Comparison of ENCODE assay signal across 8 cellular contexts in the genomic region with DNA sequence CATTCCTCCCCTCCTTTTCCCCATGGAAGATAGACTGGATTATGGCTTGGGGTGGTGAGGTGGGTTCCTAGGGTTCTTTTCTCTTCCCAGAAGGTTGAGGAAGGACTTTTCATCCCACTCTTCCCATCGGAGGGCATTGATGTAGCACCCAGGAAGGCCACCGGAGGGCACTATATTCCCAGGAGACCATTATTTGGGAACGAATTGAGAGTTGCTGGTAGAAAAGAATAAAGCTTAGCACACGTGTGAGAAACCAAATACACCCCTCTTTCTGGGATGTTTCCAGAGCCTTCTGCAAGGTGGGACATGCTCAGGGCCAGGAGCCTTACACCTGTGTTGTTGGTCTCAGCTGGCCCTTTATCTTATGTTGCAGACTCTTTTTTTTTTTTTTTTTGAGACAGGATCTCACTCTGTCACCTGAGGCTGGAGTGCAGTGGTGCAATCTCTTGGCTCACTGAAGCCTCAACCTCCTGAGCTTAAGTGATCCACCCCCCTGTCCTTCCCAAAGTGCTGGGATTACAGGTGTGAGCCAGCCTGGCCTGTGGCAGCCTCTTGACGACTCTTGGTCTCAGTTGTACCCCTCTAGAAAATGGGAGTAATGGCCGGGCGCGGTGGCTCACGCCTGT.
DNase-seq lines count a peak whose midpoint lies in the region; ATAC-seq and TF ChIP-seq lines count a peak whose summit lies in the region.

No MANE protein-coding gene starts in this region.

- DNase-seq in DMS114 treated with DMSO at 0.1 percent for 48 hours (lab: John Stamatoyannopoulos, UW; ENCODE audit: unreplicated experiment) (peak; percentile 57), HL-60 (ENCODE audit: low read depth in 1 of 2, low spot score in 1 of 2) (peak in 1 of 2 experiments; percentile 53), NOMO-1 treated with DMSO at 0.1 percent for 48 hours (lab: John Stamatoyannopoulos, UW; ENCODE audit: unreplicated experiment) (peak; percentile 32), brain microvascular endothelial cell (peak; percentile 49), iPS-NIHi7 (ENCODE audit: extremely low spot score) (peak; percentile 86), GF-D8 (lab: John Stamatoyannopoulos, UW) (no peak)
- no peak for DNase-seq in NK-92 treated with Interleukin-12 subunit alpha and Interleukin-12 subunit beta, amount 100 ng/mL, for 24 hours (lab: John Stamatoyannopoulos, UW)

- H3K27ac ChIP-seq in HL-60 (replicated peaks): no peak overlapping the region
- no peak overlapping the region for H3K27ac ChIP-seq in brain microvascular endothelial cell

- no peaks in the 10 kb centered on the region for H3K9me3 Mint-ChIP-seq in stimulated activated memory B cell treated with anti-CD40 and anti-IgM and Interleukin-4, amounts not matched to agents 10 μg/mL and 1 μg/mL and 100 μg/mL, for 72 hours

- H3K4me3 ChIP-seq in HL-60 (replicated peaks; ENCODE audit: insufficient read depth, low read length) (no peak overlapping the region), brain microvascular endothelial cell (ENCODE audit: low read depth, low read length) (no peak overlapping the region)

- no peaks in the 10 kb centered on the region for H3K27me3 ChIP-seq in HL-60 (ENCODE audit: insufficient read depth, poor library complexity, severe bottlenecking)
- no peaks in the 10 kb centered on the region for H3K27me3 ChIP-seq in brain microvascular endothelial cell (replicated peaks)

- H3K27me3 Mint-ChIP-seq in stimulated activated memory B cell treated with anti-CD40 and anti-IgM and Interleukin-4, amounts not matched to agents 10 μg/mL and 1 μg/mL and 100 μg/mL, for 72 hours: no peaks in the 10 kb centered on the region

- TF ChIP-seq CTCF in HL-60 (IDR thresholded peaks at IDR 0.05; ENCODE audit: insufficient read depth, low read length): peak; percentile 92
- TF ChIP-seq CTCF in brain microvascular endothelial cell (IDR thresholded peaks at IDR 0.05; ENCODE audit: low read depth, low read length, missing control alignments): peak; percentile 89

- H3K36me3 Mint-ChIP-seq in stimulated activated memory B cell treated with anti-CD40 and anti-IgM and Interleukin-4, amounts not matched to agents 10 μg/mL and 1 μg/mL and 100 μg/mL, for 72 hours: no peaks in the 10 kb centered on the region

- H3K27ac Mint-ChIP-seq in stimulated activated memory B cell treated with anti-CD40 and anti-IgM and Interleukin-4, amounts not matched to agents 10 μg/mL and 1 μg/mL and 100 μg/mL, for 72 hours: peak overlapping the region; percentile 5

- H3K4me3 Mint-ChIP-seq in stimulated activated memory B cell treated with anti-CD40 and anti-IgM and Interleukin-4, amounts not matched to agents 10 μg/mL and 1 μg/mL and 100 μg/mL, for 72 hours: no peak overlapping the region

- no peaks in the 10 kb centered on the region for H3K36me3 ChIP-seq in brain microvascular endothelial cell (replicated peaks)

- in situ Hi-C loops in brain microvascular endothelial cell (cut with HindIII; ENCODE audit: low pct_ligation_motif_present, low sequenced_read_pairs): no loop called here

- no peak for ATAC-seq in stimulated activated memory B cell treated with anti-CD40 and anti-IgM and Interleukin-4, amounts not matched to agents 10 μg/mL and 1 μg/mL and 100 μg/mL, for 72 hours

- H3K4me1 Mint-ChIP-seq in stimulated activated memory B cell treated with anti-CD40 and anti-IgM and Interleukin-4, amounts not matched to agents 10 μg/mL and 1 μg/mL and 100 μg/mL, for 72 hours: peaks cover 14% of the 10 kb centered on the region

Comparison
In these comparisons a context has a peak if more than half of its experiments do, and no peak if none do; other contexts are left out.
1. DNase-seq: peak in DMS114 treated with DMSO at 0.1 percent for 48 hours (single experiment), NOMO-1 treated with DMSO at 0.1 percent for 48 hours (single experiment), brain microvascular endothelial cell (single experiment) and iPS-NIHi7 (single experiment); none in NK-92 treated with Interleukin-12 subunit alpha and Interleukin-12 subunit beta, amount 100 ng/mL, for 24 hours (single experiment) and GF-D8 (single experiment).